ENCODE assay signal across 1 cellular context in genomic region chr5:111530298-111530740, GRCh38.
A peak's percentile ranks its signal among the peaks of the same experiment; 100 is the strongest.
TF ChIP-seq lines count a peak whose summit lies in the region.

No MANE protein-coding gene starts in this region.

TF ChIP-seq in K562, 482 proteins besides CTCF, POLR2A, EP300 and RAD21 (continued from another document and continues in another):
- peak in 1 of 2 experiments; percentile 68; a peak in 1 of 4 replicates for TF ChIP-seq ZNF318 (IDR thresholded peaks at IDR 0.05; ENCODE audit: borderline replicate concordance in 1 of 2, low read depth in 1 of 2)
- TF ChIP-seq ZNF3 (CRISPR knock-in tag; IDR thresholded peaks at IDR 0.05) = no peak
- TF ChIP-seq OTX1 (CRISPR knock-in tag; IDR thresholded peaks at IDR 0.05) = peak; percentile 89
- no peak for TF ChIP-seq FOXO4 (CRISPR knock-in tag; IDR thresholded peaks at IDR 0.05)
- no peak for TF ChIP-seq E2F4 (CRISPR knock-in tag; IDR thresholded peaks at IDR 0.05; ENCODE audit: low read depth)
- TF ChIP-seq CSDE1 (IDR thresholded peaks at IDR 0.05) = no peak
- TF ChIP-seq ZNF121 (CRISPR knock-in tag; conservative IDR thresholded peaks at IDR 0.05) = no peak
- TF ChIP-seq ZZZ3 (IDR thresholded peaks at IDR 0.05) = no peak
- no peak for TF ChIP-seq ZBTB8A (IDR thresholded peaks at IDR 0.05; ENCODE audit: partially characterized antibody)
- no peak; a peak in 1 of 4 replicates for TF ChIP-seq MLLT1 (IDR thresholded peaks at IDR 0.05)
- TF ChIP-seq BDP1 (IDR thresholded peaks at IDR 0.05; ENCODE audit: insufficient read depth, insufficient read length) = no peak
- TF ChIP-seq NFRKB (IDR thresholded peaks at IDR 0.05; ENCODE audit: low read depth) = peak; percentile 89
- TF ChIP-seq AFF4 (CRISPR knock-in tag; IDR thresholded peaks at IDR 0.05) = no peak
- TF ChIP-seq HDAC6 (IDR thresholded peaks at IDR 0.05; ENCODE audit: low read depth, low read length) = no peak
- TF ChIP-seq CREM (IDR thresholded peaks at IDR 0.05; ENCODE audit: low read depth) = peak; percentile 94
- TF ChIP-seq MBD2 (IDR thresholded peaks at IDR 0.05; ENCODE audit: borderline replicate concordance, low read depth) = no peak
- TF ChIP-seq SP1 (CRISPR knock-in tag; IDR thresholded peaks at IDR 0.05) = no peak
- TF ChIP-seq UBTF (IDR thresholded peaks at IDR 0.05; ENCODE audit: borderline replicate concordance in 1 of 2, low read depth in 2 of 2, low read length in 2 of 2) = no peak
- TF ChIP-seq SOX6 (IDR thresholded peaks at IDR 0.05) = peak; percentile 55; the same call in 1 of the 2 replicates
- TF ChIP-seq HDAC3 (IDR thresholded peaks at IDR 0.05; ENCODE audit: borderline replicate concordance, partially characterized antibody) = no peak
- no peak for TF ChIP-seq STAT6 (CRISPR knock-in tag; IDR thresholded peaks at IDR 0.05)
- peak; percentile 25; the same call in 1 of the 2 replicates for TF ChIP-seq NFE2L1 (tag; IDR thresholded peaks at IDR 0.05; ENCODE audit: borderline replicate concordance, low read depth)
- peak; percentile 34 for TF ChIP-seq E2F8 (IDR thresholded peaks at IDR 0.05; ENCODE audit: low read depth, partially characterized antibody)
- TF ChIP-seq PRMT5 (CRISPR knock-in tag; IDR thresholded peaks at IDR 0.05) = no peak
- TF ChIP-seq E2F3 (CRISPR knock-in tag; IDR thresholded peaks at IDR 0.05) = no peak
- peak; percentile 9 for TF ChIP-seq ZFP36 (IDR thresholded peaks at IDR 0.05; ENCODE audit: low read depth, low read length, partially characterized antibody)
- TF ChIP-seq ZC3H4 (CRISPR knock-in tag; IDR thresholded peaks at IDR 0.05; ENCODE audit: borderline replicate concordance) = no peak
- no peak for TF ChIP-seq PRPF4 (IDR thresholded peaks at IDR 0.05; ENCODE audit: insufficient read depth, low read depth, low read length, poor library complexity, severe bottlenecking)
- peak; percentile 74 for TF ChIP-seq MAFK (IDR thresholded peaks at IDR 0.05; ENCODE audit: low read length)
